Comparison of ENCODE assay signal across 10 cellular contexts in the genomic region with DNA sequence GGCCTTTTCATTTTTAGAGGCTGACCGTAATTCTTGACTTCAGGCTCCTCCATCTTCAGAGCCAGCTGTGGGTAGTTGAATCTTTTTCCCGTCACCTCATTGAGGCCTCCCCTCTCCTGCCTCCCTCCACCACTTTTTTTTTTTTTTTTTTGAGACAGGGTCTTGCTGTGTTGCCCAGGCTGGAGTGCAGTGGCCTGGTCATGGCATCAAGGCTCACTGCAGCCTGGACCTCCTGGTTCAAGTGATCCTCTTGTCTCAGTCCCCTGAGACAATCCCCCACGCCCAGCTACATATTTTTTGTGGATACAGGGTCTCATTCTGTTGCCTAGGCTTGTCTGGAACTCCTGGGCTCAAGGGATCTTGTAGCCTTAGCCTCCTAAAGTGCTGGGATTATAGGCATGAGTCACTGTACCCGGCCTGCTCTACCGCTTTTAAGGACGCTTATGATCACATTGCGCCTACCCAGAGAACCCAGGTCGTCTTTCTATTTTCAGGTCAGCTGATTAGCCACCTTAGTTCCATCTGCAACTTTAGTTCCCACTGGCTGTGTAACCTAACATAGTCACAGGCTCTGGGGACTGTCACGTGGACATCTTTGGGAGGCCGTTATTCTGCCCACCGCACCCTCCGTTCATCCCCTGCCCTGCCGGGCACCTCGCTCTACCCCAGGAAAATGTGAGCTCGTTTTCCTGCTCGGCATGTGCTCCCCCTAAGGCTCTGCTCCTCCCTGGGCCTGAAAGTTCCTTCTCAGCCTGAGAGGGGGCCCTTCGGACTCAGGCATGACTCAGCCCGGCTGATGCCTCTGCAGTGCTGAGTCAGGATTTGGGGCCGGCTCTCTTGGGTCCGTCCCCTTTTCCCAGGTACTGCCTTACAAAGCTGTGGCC. TPM values are rescaled to one million over a fixed set of nuclear protein-coding genes. Genes with fewer than 3 reads are reported as not detected.
DNase-seq lines count a peak whose midpoint lies in the region; ATAC-seq and FAIRE-seq lines count a peak whose summit lies in the region.
"Had no signal": no experiment of that assay in that cellular context is flagged by ENCODE, and none has a peak within 500 bp of the region (broad histone marks: within the 10 kb centered on the region; RNA-seq: fewer than 3 reads in every experiment).

No MANE protein-coding gene starts in this region.

- H2BK120ac ChIP-seq in mesendoderm (ENCODE audit: low read depth, low read length): no peak overlapping the region

- peak overlapping the region; percentile 47 for H3K56ac ChIP-seq in mesendoderm (ENCODE audit: low read length)

- CTCF ChIA-PET in activated CD4-positive, alpha-beta T cell treated with anti-CD3 and anti-CD28 coated beads, Interleukin-2, amount 10 ng/mL, durations not matched to agents 7 days and 5 days (lab: Charles Lee): interaction anchor here (0.6 kb wide), 1 partner anchor 42 kb away, joined by 3 read pairs; no protein-coding TSS in a partner anchor

- no peaks in the 10 kb centered on the region for H3K79me2 ChIP-seq in mesendoderm (ENCODE audit: control insufficient read depth, insufficient read depth, low read length)

- no peaks in the 10 kb centered on the region for H3K4me1 ChIP-seq in mesendoderm (ENCODE audit: control insufficient read depth, low read depth, low read length)

- H3K23ac ChIP-seq in mesendoderm (ENCODE audit: low read length): no peak overlapping the region

- no peak overlapping the region for H3K9ac ChIP-seq in mesendoderm (ENCODE audit: low read length)

- no peak overlapping the region for H2BK15ac ChIP-seq in mesendoderm (replicated peaks; ENCODE audit: low read depth)

- H3K4me3 ChIP-seq in mesendoderm (ENCODE audit: low read length): no peak overlapping the region

- no peak for FAIRE-seq in GM19239 (lab: Jason Lieb, UNC)

- no peaks in the 10 kb centered on the region for H3K79me1 ChIP-seq in mesendoderm (ENCODE audit: low read length)

- no peak overlapping the region for H3K27ac Mint-ChIP-seq in activated CD4-positive, alpha-beta T cell treated with anti-CD3 and anti-CD28 coated beads, Interleukin-2, amount 10 ng/mL, durations not matched to agents 7 days and 5 days

- no peak overlapping the region for H2BK5ac ChIP-seq in mesendoderm (ENCODE audit: low read length)

- POLR2A ChIA-PET in activated CD4-positive, alpha-beta T cell treated with anti-CD3 and anti-CD28 coated beads, Interleukin-2, amount 10 ng/mL, durations not matched to agents 7 days and 5 days (lab: Charles Lee): no interaction called here

- in situ Hi-C loops in ACHN (cut with HindIII; ENCODE audit: low pct_ligation_motif_present, low pct_unique_long_range_greater_than_20kb, low sequenced_read_pairs): no loop called here

- no peaks in the 10 kb centered on the region for H3K4me1 Mint-ChIP-seq in activated CD4-positive, alpha-beta T cell treated with anti-CD3 and anti-CD28 coated beads, Interleukin-2, amount 10 ng/mL, durations not matched to agents 7 days and 5 days

- no peaks in the 10 kb centered on the region for H3K27me3 ChIP-seq in mesendoderm (ENCODE audit: insufficient read depth, low read length, poor library complexity)

- H3K4me3 Mint-ChIP-seq in activated CD4-positive, alpha-beta T cell treated with anti-CD3 and anti-CD28 coated beads, Interleukin-2, amount 10 ng/mL, durations not matched to agents 7 days and 5 days: no peak overlapping the region

- no peaks in the 10 kb centered on the region for H3K9me3 Mint-ChIP-seq in activated CD4-positive, alpha-beta T cell treated with anti-CD3 and anti-CD28 coated beads, Interleukin-2, amount 10 ng/mL, durations not matched to agents 7 days and 5 days

- no peak overlapping the region for H3K4me2 ChIP-seq in mesendoderm (ENCODE audit: low read length)

- no peak overlapping the region for H2AK5ac ChIP-seq in mesendoderm (ENCODE audit: low read length)

- no peak overlapping the region for H4K5ac ChIP-seq in mesendoderm (ENCODE audit: low read length)

- no peak overlapping the region for H3K18ac ChIP-seq in mesendoderm (ENCODE audit: low read length)

- peaks cover 7% of the 10 kb centered on the region for H3K36me3 ChIP-seq in mesendoderm (ENCODE audit: control insufficient read depth, insufficient read depth, low read length)

- no peak overlapping the region for H4K8ac ChIP-seq in mesendoderm (ENCODE audit: low read depth, low read length)

- H3K27ac ChIP-seq in mesendoderm (ENCODE audit: low read depth, low read length): peak overlapping the region; percentile 29

- DNase-seq in ACHN (peak; percentile 77), M059J (ENCODE audit: low read depth) (peak; percentile 73), dedifferentiated amniotic fluid mesenchymal stem cell (ENCODE audit: extremely low spot score) (peak; percentile 22), mesendoderm (peak; percentile 84), GM19239 (ENCODE audit: insufficient read length, low spot score) (no peak)
- no peak for DNase-seq in activated CD4-positive, alpha-beta T cell treated with anti-CD3 and anti-CD28 coated beads, Interleukin-2, amount 10 ng/mL, durations not matched to agents 7 days and 5 days
- DNase-seq in stimulated activated CD4-positive, alpha-beta T cell treated with anti-CD3 and anti-CD28 coated beads, Interleukin-2, amount 100 ng/mL, for 48 hours: no peak
- DNase-seq: T-helper 2 cell had no signal

- peaks cover 5% of the 10 kb centered on the region for H3K27me3 Mint-ChIP-seq in activated CD4-positive, alpha-beta T cell treated with anti-CD3 and anti-CD28 coated beads, Interleukin-2, amount 10 ng/mL, durations not matched to agents 7 days and 5 days

- H3K4ac ChIP-seq in mesendoderm (ENCODE audit: low read depth, low read length): no peak overlapping the region

- H3K36me3 Mint-ChIP-seq in activated CD4-positive, alpha-beta T cell treated with anti-CD3 and anti-CD28 coated beads, Interleukin-2, amount 10 ng/mL, durations not matched to agents 7 days and 5 days (ENCODE audit: low read depth): no peaks in the 10 kb centered on the region

- no peak for ATAC-seq in HG03565 (IDR thresholded peaks at IDR 0.05; ENCODE audit: unreplicated experiment)

- WGBS in mesendoderm (ENCODE audit: extremely low coverage, insufficient coverage, low lambda C conversion rate): no CpG with 5 or more reads among the region's 20 CpGs

RNA-seq across cellular contexts. Expression of gene TNFAIP2, which starts 13.4 kb away (rescaled TPM):
- total RNA-seq in M059J (2014; rRNA removed; shearing (Covaris generic)): 89.3 and 135 TPM in 2 replicates
- 30.9 TPM for polyA plus RNA-seq in mesendoderm (2013, experiment 1 of 2)
- 29.3 TPM for polyA plus RNA-seq in mesendoderm (2013, experiment 2 of 2)
- under 1 TPM in 1 of 2 experiments, not detected in 1; 0.60 TPM for total RNA-seq in activated CD4-positive, alpha-beta T cell treated with anti-CD3 and anti-CD28 coated beads, Interleukin-2, amount 10 ng/mL, durations not matched to agents 7 days and 5 days

RNA-seq across cellular contexts. Expression of gene EXOC3L4, which starts 42.1 kb away (rescaled TPM):
- total RNA-seq in M059J (2014; rRNA removed; shearing (Covaris generic)): not detected in 2 replicates
- 0.10 TPM for polyA plus RNA-seq in mesendoderm (2013, experiment 1 of 2)
- not detected for polyA plus RNA-seq in mesendoderm (2013, experiment 2 of 2)
- total RNA-seq in activated CD4-positive, alpha-beta T cell treated with anti-CD3 and anti-CD28 coated beads, Interleukin-2, amount 10 ng/mL, durations not matched to agents 7 days and 5 days: not detected

RNA-seq across cellular contexts. Expression of gene LBHD2, which starts 52.6 kb away (rescaled TPM):
- not detected in 2 replicates for total RNA-seq in M059J (2014; rRNA removed; shearing (Covaris generic))
- polyA plus RNA-seq in mesendoderm (2013, experiment 1 of 2): not detected
- not detected for polyA plus RNA-seq in mesendoderm (2013, experiment 2 of 2)
- not detected for total RNA-seq in activated CD4-positive, alpha-beta T cell treated with anti-CD3 and anti-CD28 coated beads, Interleukin-2, amount 10 ng/mL, durations not matched to agents 7 days and 5 days
- total RNA-seq: lower leg skin had no signal

Comparison
In these comparisons a context has a peak if more than half of its experiments do, and no peak if none do; other contexts are left out.
1. DNase-seq: peak in ACHN (single experiment), M059J (single experiment), dedifferentiated amniotic fluid mesenchymal stem cell (single experiment) and mesendoderm (single experiment); none in GM19239 (single experiment), activated CD4-positive, alpha-beta T cell treated with anti-CD3 and anti-CD28 coated beads, Interleukin-2, amount 10 ng/mL, durations not matched to agents 7 days and 5 days (single experiment) and stimulated activated CD4-positive, alpha-beta T cell treated with anti-CD3 and anti-CD28 coated beads, Interleukin-2, amount 100 ng/mL, for 48 hours (0 of 2).
2. RNA of gene TNFAIP2, which starts 13.4 kb away (total RNA-seq): 89.3 to 135 TPM in M059J; 0.60 TPM in activated CD4-positive, alpha-beta T cell treated with anti-CD3 and anti-CD28 coated beads, Interleukin-2, amount 10 ng/mL, durations not matched to agents 7 days and 5 days; every median in the first group is over 10 times any median in the second.